ENCODE assay signal across 17 cellular contexts in genomic region chr2:219447242-219448098, GRCh38. TPM values are rescaled to one million over a fixed set of nuclear protein-coding genes. Genes with fewer than 3 reads are reported as not detected.
A peak's percentile ranks its signal among the peaks of the same experiment; 100 is the strongest.
DNase-seq lines count a peak whose midpoint lies in the region; ATAC-seq and TF ChIP-seq lines count a peak whose summit lies in the region.
"Had no signal": no experiment of that assay in that cellular context is flagged by ENCODE, and none has a peak within 500 bp of the region (broad histone marks: within the 10 kb centered on the region; RNA-seq: fewer than 3 reads in every experiment).

No MANE protein-coding gene starts in this region.

- H3K9me3 ChIP-seq in HEK293 (ENCODE audit: control insufficient read depth, insufficient read depth, low read depth, low read length): no peaks in the 10 kb centered on the region
- no peaks in the 10 kb centered on the region for H3K9me3 ChIP-seq in gastrocnemius medialis
- H3K9me3 ChIP-seq: breast epithelium had no signal

- peak; percentile 79 for DNase-seq in astrocyte of the hippocampus (ENCODE audit: low read depth, low spot score)
- peak; percentile 35 for DNase-seq in medulla oblongata (ENCODE audit: extremely low spot score)
- DNase-seq in gastrocnemius medialis: no peak
- no peak for DNase-seq in NCI-H524 (lab: John Stamatoyannopoulos, UW)
- no peak for DNase-seq in NCI-H1694 treated with DMSO at 0.1 percent for 48 hours (lab: John Stamatoyannopoulos, UW)
- DNase-seq: ACHN, HCEC 1CT, NCI-H1105, NCI-H524 treated with DMSO at 0.1 percent for 48 hours had no signal

- intact Hi-C loops in gastrocnemius medialis (cut with DNase I; ENCODE audit: low total_unique reads): no loop called here

- TF ChIP-seq POLR2A in gastrocnemius medialis (IDR thresholded peaks at IDR 0.05): no peak

- ATAC-seq in gastrocnemius medialis (no peak), HG03439 (IDR thresholded peaks at IDR 0.05; ENCODE audit: unreplicated experiment) (no peak), HG03045 (IDR thresholded peaks at IDR 0.05; ENCODE audit: unreplicated experiment) (no peak)

- H3K4me3 ChIP-seq in HEK293 (ENCODE audit: low read depth, low read length): no peak overlapping the region
- H3K4me3 ChIP-seq in gastrocnemius medialis: no peak overlapping the region
- H3K4me3 ChIP-seq: breast epithelium had no signal

- TF ChIP-seq CTCF in HEK293 (tag by site-specific recombination; IDR thresholded peaks at IDR 0.05) (no peak), gastrocnemius medialis (IDR thresholded peaks at IDR 0.05 in 4 of 5, conservative IDR thresholded peaks at IDR 0.05 in 1 of 5) (no peak)

- no peaks in the 10 kb centered on the region; the same call in 1 of the 2 replicates for H3K4me1 ChIP-seq in HEK293 (ENCODE audit: control insufficient read depth, insufficient read depth, low read length)
- H3K4me1 ChIP-seq in gastrocnemius medialis: peaks cover 31 to 50% of the 10 kb centered on the region in 2 donors
- H3K4me1 ChIP-seq: breast epithelium had no signal

- CTCF ChIA-PET in HEK293 (lab: Yijun Ruan, JAX): interaction anchor here (0.6 to 1.1 kb wide), 6 partner anchors 11 to 191 kb away, joined by 3 to 7 read pairs (median 4); no protein-coding TSS in a partner anchor

- H3K27me3 ChIP-seq in gastrocnemius medialis: no peaks in the 10 kb centered on the region
- H3K27me3 ChIP-seq: breast epithelium had no signal

- POLR2A ChIA-PET in HEK293 (lab: Yijun Ruan, JAX): interaction anchor here (0.6 to 1.4 kb wide), 2 partner anchors 51 to 94 kb away, joined by 8 read pairs; partner anchors contain the start of gene GMPPA

- H3K27ac ChIP-seq in HEK293 (ENCODE audit: extremely low read depth, low read depth, low read length): no peak overlapping the region
- H3K27ac ChIP-seq in gastrocnemius medialis: peak overlapping the region; percentile 95 to 100 (median 98)
- H3K27ac ChIP-seq: RWPE1 had no signal

- in situ Hi-C loops in gastrocnemius medialis (cut with MboI; ENCODE audit: low sequenced_read_pairs in 4 of 4): no loop called here

- H3K36me3 ChIP-seq in HEK293 (ENCODE audit: control insufficient read depth in 2 of 2, insufficient read depth in 1 of 2, low read length in 2 of 2) (peaks cover 0 to 41% of the 10 kb centered on the region in 2 experiments; a peak in 1 of 3 replicates), gastrocnemius medialis (peaks cover 0 to 10% of the 10 kb centered on the region in 2 donors)
- H3K36me3 ChIP-seq: breast epithelium had no signal

TF ChIP-seq in HEK293, 187 proteins besides CTCF, POLR2A, EP300 and RAD21:
- peak; percentile 72 for TF ChIP-seq KLF1 (tag by site-specific recombination; IDR thresholded peaks at IDR 0.05)
- no peak for TF ChIP-seq BCL11A (tag by site-specific recombination; IDR thresholded peaks at IDR 0.05; ENCODE audit: low read depth)

RNA-seq across cellular contexts. Expression of gene SPEG, which starts 12.8 kb away (rescaled TPM):
- total RNA-seq in gastrocnemius medialis: 100 to 1,000 TPM; 104 to 387 (median 222) TPM

RNA-seq across cellular contexts. Expression of gene DES, which starts 29.3 kb away (rescaled TPM):
- over 10,000 TPM; 19,008 to 28,635 (median 23,575) TPM for total RNA-seq in gastrocnemius medialis
- total RNA-seq: activated CD4-positive, alpha-beta T cell treated with anti-CD3 and anti-CD28 coated beads for 36 hours; activated T-helper 1 cell treated with anti-CD3 and anti-CD28 coated beads, Interleukin-12 subunit alpha, Interleukin-12 subunit beta, Interleukin-2, Interleukin-4 antibody, amounts not matched to agents 30 ng/mL and 10 ng/mL and 1 ng/mL, durations not matched to agents 14 hours and 24 hours and 36 hours; pulmonary artery endothelial cell had no signal

RNA-seq across cellular contexts. Expression of gene GMPPA, which starts 51.2 kb away (rescaled TPM):
- 10 to 100 TPM; 18.0 to 25.8 (median 24.4) TPM for total RNA-seq in gastrocnemius medialis

RNA-seq across cellular contexts. Expression of gene DNPEP, which starts 59.8 kb away (rescaled TPM):
- total RNA-seq in gastrocnemius medialis: 100 to 1,000 TPM in 1 of 4 donors, 10 to 100 TPM in 3; 56.0 to 147 (median 65.3) TPM

Comparison
In these comparisons a context has a peak if more than half of its experiments do, and no peak if none do; other contexts are left out.
1. DNase-seq: peak in astrocyte of the hippocampus (single experiment) and medulla oblongata (single experiment); none in gastrocnemius medialis (0 of 2), NCI-H524 (0 of 2) and NCI-H1694 treated with DMSO at 0.1 percent for 48 hours (single experiment).